6 cellular contexts compared by ENCODE assay signal in the genomic region with DNA sequence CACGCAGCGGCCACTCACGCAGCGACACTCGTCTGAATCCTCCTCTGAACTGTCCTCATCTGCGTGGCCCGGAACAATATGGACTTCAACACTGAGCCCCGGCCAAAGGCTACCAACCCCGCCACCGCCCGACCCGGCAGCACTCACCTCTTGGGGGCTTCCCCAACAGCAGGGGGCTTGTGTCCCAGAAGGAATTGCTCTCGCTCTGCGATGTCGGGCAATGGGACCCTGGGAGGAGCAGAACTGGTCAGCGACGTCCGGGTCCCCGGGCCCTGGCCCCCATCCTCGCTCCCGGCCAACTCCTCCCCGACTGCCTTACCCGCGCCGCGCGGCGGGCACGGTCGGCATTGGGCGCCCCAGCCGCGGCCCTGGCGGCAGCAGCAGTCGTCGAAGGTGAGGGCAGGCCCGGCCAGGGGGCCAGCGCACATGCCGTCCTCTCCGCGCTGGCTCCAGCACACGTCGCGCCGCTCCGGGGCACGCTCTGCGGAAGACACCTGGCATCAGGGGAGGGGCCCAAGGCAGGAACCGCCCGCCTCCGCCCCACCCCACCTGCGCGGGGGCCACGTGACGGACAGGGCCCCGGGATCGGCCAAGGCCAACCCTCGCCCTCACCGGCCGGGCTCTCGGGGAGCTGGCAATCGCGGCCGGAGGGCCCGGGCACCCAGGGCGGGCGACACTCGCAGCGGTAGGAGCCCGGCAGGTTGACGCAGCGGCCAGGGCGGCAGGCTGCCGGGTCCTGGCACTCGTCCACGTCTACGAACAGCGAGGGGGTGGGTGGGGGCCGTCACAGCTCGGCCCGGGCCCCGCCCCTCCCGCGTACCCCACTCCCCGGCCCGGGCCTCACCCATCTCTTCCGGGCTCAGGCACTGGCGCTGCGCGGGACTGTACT. TPM values are rescaled to one million over a fixed set of nuclear protein-coding genes. Genes with fewer than 3 reads are reported as not detected.
DNase-seq lines count a peak whose midpoint lies in the region; ATAC-seq, FAIRE-seq and TF ChIP-seq lines count a peak whose summit lies in the region.

No MANE protein-coding gene starts in this region.

- peak overlapping the region; percentile 11 for H2AFZ ChIP-seq in keratinocyte (ENCODE audit: control insufficient read depth, low read length)

- intact Hi-C loops in Caco-2 (cut with micrococcal nuclease; ENCODE audit: unreplicated experiment): loop anchor here (2.0 kb wide), 1 partner anchor 31 kb away; a partner anchor contains a TSS

- FAIRE-seq in keratinocyte (lab: Jason Lieb, UNC): no peak

- H3K4me3 Mint-ChIP-seq in Caco-2 (ENCODE audit: unreplicated experiment): peak overlapping the region; percentile 63

- peak overlapping the region; percentile 65 for H3K4me2 ChIP-seq in keratinocyte (ENCODE audit: control insufficient read depth, extremely low read depth, insufficient read depth, low read depth, low read length)

- H3K36me3 ChIP-seq in Caco-2 (ENCODE audit: control insufficient read depth, insufficient read depth, low read length) (peaks cover 7% of the 10 kb centered on the region; the same call in 1 of the 2 replicates), keratinocyte (ENCODE audit: control insufficient read depth in 2 of 2, extremely low read depth in 1 of 2, insufficient read depth in 2 of 2, low read length in 2 of 2) (peaks cover 6 to 10% of the 10 kb centered on the region in 2 experiments)

- H3K4me1 ChIP-seq in Caco-2 (peaks cover 13% of the 10 kb centered on the region), keratinocyte (ENCODE audit: control insufficient read depth, extremely low read depth, insufficient read depth, low read length) (peaks cover 14% of the 10 kb centered on the region)

- no peak for DNase-seq in Caco-2
- DNase-seq in T follicular helper cell (ENCODE audit: low read depth): peak; percentile 79
- no peak for DNase-seq in keratinocyte (ENCODE audit: low read depth, low spot score)
- DNase-seq in NCI-H82 treated with DMSO at 0.1 percent for 48 hours (lab: John Stamatoyannopoulos, UW; ENCODE audit: unreplicated experiment): no peak
- DNase-seq in NCI-H1436 treated with DMSO at 0.1 percent for 48 hours (lab: John Stamatoyannopoulos, UW): no peak

- no TSS peak for BruUV-seq in Caco-2 (replicated peaks; lab: Mats Ljungman, UMichigan)

- peak overlapping the region; percentile 21; the same call in 1 of the 2 replicates for H3K4me3 ChIP-seq in Caco-2 (ENCODE audit: low read depth, low read length)
- H3K4me3 ChIP-seq in keratinocyte (ENCODE audit: control insufficient read depth in 2 of 3, extremely low read depth in 1 of 3, insufficient read depth in 2 of 3, low read depth in 1 of 3, low read length in 3 of 3): peak overlapping the region; percentile 27 to 58 (median 42)

- H3K9me1 ChIP-seq in keratinocyte (ENCODE audit: control insufficient read depth, extremely low read depth, insufficient read depth, low read length): no peaks in the 10 kb centered on the region

- CTCF ChIA-PET in Caco-2 (lab: Charles Lee): interaction anchor here (1.0 to 2.7 kb wide), 3 partner anchors 10 to 31 kb away, joined by 3 to 18 read pairs (median 4); a partner anchor contains a TSS

- no peak for TF ChIP-seq CTCF in Caco-2 (IDR thresholded peaks at IDR 0.05; ENCODE audit: insufficient read depth in 1 of 2, low read depth in 1 of 2, low read length in 1 of 2, severe bottlenecking in 1 of 2, unreplicated experiment in 1 of 2)
- TF ChIP-seq CTCF in keratinocyte (optimal IDR thresholded peaks at IDR 0.05 in 1 of 3, IDR thresholded peaks at IDR 0.05 in 1 of 3, conservative IDR thresholded peaks at IDR 0.05 in 1 of 3; ENCODE audit: extremely low read depth in 1 of 3, insufficient read depth in 2 of 3, low read length in 3 of 3): peak in 1 of 3 experiments; percentile 2

- no peaks in the 10 kb centered on the region for H3K79me2 ChIP-seq in keratinocyte (ENCODE audit: control insufficient read depth, insufficient read depth, low read length)

- dilution Hi-C loops in keratinocyte (cut with MboI; ENCODE audit: extremely low pct_ligation_motif_present, low sequenced_read_pairs): no loop called here

- no peaks in the 10 kb centered on the region for H3K9me3 ChIP-seq in Caco-2
- no peaks in the 10 kb centered on the region for H3K9me3 ChIP-seq in keratinocyte (ENCODE audit: control insufficient read depth, low read depth, low read length)

- no peak overlapping the region for H3K27ac Mint-ChIP-seq in Caco-2 (ENCODE audit: unreplicated experiment)

- peak overlapping the region; percentile 21 for H3K27ac ChIP-seq in keratinocyte (ENCODE audit: control insufficient read depth, insufficient read depth, low read length)

- peak overlapping the region; percentile 69 for H3K9ac ChIP-seq in keratinocyte (ENCODE audit: control insufficient read depth, extremely low read depth, insufficient read depth, low read length)

- H3K9me3 Mint-ChIP-seq in Caco-2 (ENCODE audit: unreplicated experiment): no peaks in the 10 kb centered on the region

- peak; percentile 50 for ATAC-seq in HG02571 (IDR thresholded peaks at IDR 0.05; ENCODE audit: unreplicated experiment)

- peaks cover 26% of the 10 kb centered on the region for H3K4me1 Mint-ChIP-seq in Caco-2 (ENCODE audit: low read depth, unreplicated experiment)

- H3K27me3 ChIP-seq in Caco-2 (replicated peaks; ENCODE audit: control insufficient read depth, insufficient read depth, low read length): no peaks in the 10 kb centered on the region
- no peaks in the 10 kb centered on the region for H3K27me3 ChIP-seq in keratinocyte (ENCODE audit: control insufficient read depth, extremely low read depth, insufficient read depth, low read length)

- POLR2A ChIA-PET in Caco-2 (lab: Charles Lee): no interaction called here

- peaks cover 3% of the 10 kb centered on the region for H4K20me1 ChIP-seq in keratinocyte (ENCODE audit: control insufficient read depth, extremely low read depth, insufficient read depth, low read length)

- peaks cover 72% of the 10 kb centered on the region for H3K36me3 Mint-ChIP-seq in Caco-2 (ENCODE audit: insufficient read depth, unreplicated experiment)

- H3K27me3 Mint-ChIP-seq in Caco-2 (ENCODE audit: insufficient read depth, unreplicated experiment): no peaks in the 10 kb centered on the region

RNA-seq across cellular contexts. Expression of a gene that starts 14.8 kb away (rescaled TPM):
- total RNA-seq in Caco-2 (2022): 123 and 124 TPM in 2 replicates
- polyA plus RNA-seq in keratinocyte: 31.3 to 51.2 TPM (median 44.1 TPM) in 3 replicates
- polyA plus RNA-seq in keratinocyte (2011; ENCODE audit: low read depth): 25.3 TPM
- polyA plus RNA-seq in keratinocyte (2011; cell fraction: cytosol; rRNA removed): 40.7 and 65.2 TPM in 2 replicates
- polyA plus RNA-seq in keratinocyte (2011; cell fraction: nucleus; rRNA removed): 52.1 and 72.4 TPM in 2 replicates
- polyA plus RNA-seq in keratinocyte (2012; ENCODE audit: low replicate concordance): 33.0 and 44.5 TPM in 2 replicates
- polyA minus RNA-seq in keratinocyte: 34.8 to 75.0 TPM (median 43.7 TPM) in 3 replicates
- polyA minus RNA-seq in keratinocyte (2011; cell fraction: cytosol; rRNA and poly(A)+ RNA removed): 43.0 TPM
- polyA minus RNA-seq in keratinocyte (2011; cell fraction: nucleus; rRNA and poly(A)+ RNA removed): 24.6 and 32.7 TPM in 2 replicates

RNA-seq across cellular contexts. Expression of a gene that starts 18.5 kb away (rescaled TPM):
- total RNA-seq in Caco-2 (2022): 87.2 and 91.2 TPM in 2 replicates
- polyA plus RNA-seq in keratinocyte: 9.1 to 23.0 TPM (median 11.0 TPM) in 3 replicates
- 4.4 TPM for polyA plus RNA-seq in keratinocyte (2011; ENCODE audit: low read depth)
- polyA plus RNA-seq in keratinocyte (2011; cell fraction: cytosol; rRNA removed): 6.9 and 16.8 TPM in 2 replicates
- 45.1 and 57.9 TPM in 2 replicates for polyA plus RNA-seq in keratinocyte (2011; cell fraction: nucleus; rRNA removed)
- polyA plus RNA-seq in keratinocyte (2012; ENCODE audit: low replicate concordance): 8.9 and 26.6 TPM in 2 replicates
- 8.8 to 64.5 TPM (median 10.5 TPM) in 3 replicates for polyA minus RNA-seq in keratinocyte
- polyA minus RNA-seq in keratinocyte (2011; cell fraction: cytosol; rRNA and poly(A)+ RNA removed): 32.8 TPM
- polyA minus RNA-seq in keratinocyte (2011; cell fraction: nucleus; rRNA and poly(A)+ RNA removed): 30.0 and 30.3 TPM in 2 replicates

RNA-seq across cellular contexts. Expression of a gene that starts 30.6 kb away (rescaled TPM):
- 52.9 and 53.9 TPM in 2 replicates for total RNA-seq in Caco-2 (2022)
- 33.6 to 48.5 TPM (median 47.5 TPM) in 3 replicates for polyA plus RNA-seq in keratinocyte
- polyA plus RNA-seq in keratinocyte (2011; ENCODE audit: low read depth): 9.1 TPM
- polyA plus RNA-seq in keratinocyte (2011; cell fraction: cytosol; rRNA removed): 29.1 and 56.1 TPM in 2 replicates
- 34.2 and 37.8 TPM in 2 replicates for polyA plus RNA-seq in keratinocyte (2011; cell fraction: nucleus; rRNA removed)
- polyA plus RNA-seq in keratinocyte (2012; ENCODE audit: low replicate concordance): 47.2 and 82.7 TPM in 2 replicates
- 8.8 to 35.2 TPM (median 10.5 TPM) in 3 replicates for polyA minus RNA-seq in keratinocyte
- polyA minus RNA-seq in keratinocyte (2011; cell fraction: cytosol; rRNA and poly(A)+ RNA removed): 33.8 TPM
- polyA minus RNA-seq in keratinocyte (2011; cell fraction: nucleus; rRNA and poly(A)+ RNA removed): 12.9 and 16.0 TPM in 2 replicates

RNA-seq across cellular contexts. Expression of a gene that starts 32.7 kb away (rescaled TPM):
- 24.0 and 26.9 TPM in 2 replicates for total RNA-seq in Caco-2 (2022)
- polyA plus RNA-seq in keratinocyte: 11.5 to 37.6 TPM (median 13.5 TPM) in 3 replicates
- 1.3 TPM for polyA plus RNA-seq in keratinocyte (2011; ENCODE audit: low read depth)
- 18.0 and 37.6 TPM in 2 replicates for polyA plus RNA-seq in keratinocyte (2011; cell fraction: cytosol; rRNA removed)
- polyA plus RNA-seq in keratinocyte (2011; cell fraction: nucleus; rRNA removed): 8.8 and 17.8 TPM in 2 replicates
- 17.0 and 20.6 TPM in 2 replicates for polyA plus RNA-seq in keratinocyte (2012; ENCODE audit: low replicate concordance)
- polyA minus RNA-seq in keratinocyte: 8.9 to 33.5 TPM (median 20.7 TPM) in 3 replicates
- polyA minus RNA-seq in keratinocyte (2011; cell fraction: cytosol; rRNA and poly(A)+ RNA removed): 30.5 TPM
- polyA minus RNA-seq in keratinocyte (2011; cell fraction: nucleus; rRNA and poly(A)+ RNA removed): 2.1 and 9.4 TPM in 2 replicates

RNA-seq across cellular contexts. Expression of a gene that starts 36.2 kb away (rescaled TPM):
- total RNA-seq in Caco-2 (2022): 19.2 and 19.6 TPM in 2 replicates
- 8.5 to 14.0 TPM (median 10.4 TPM) in 3 replicates for polyA plus RNA-seq in keratinocyte
- 28.9 TPM for polyA plus RNA-seq in keratinocyte (2011; ENCODE audit: low read depth)
- 5.2 and 16.1 TPM in 2 replicates for polyA plus RNA-seq in keratinocyte (2011; cell fraction: cytosol; rRNA removed)
- polyA plus RNA-seq in keratinocyte (2011; cell fraction: nucleus; rRNA removed): 35.7 and 50.9 TPM in 2 replicates
- 12.7 and 19.8 TPM in 2 replicates for polyA plus RNA-seq in keratinocyte (2012; ENCODE audit: low replicate concordance)
- polyA minus RNA-seq in keratinocyte: 9.8 to 25.0 TPM (median 16.6 TPM) in 3 replicates
- 36.8 TPM for polyA minus RNA-seq in keratinocyte (2011; cell fraction: cytosol; rRNA and poly(A)+ RNA removed)
- 21.4 and 21.5 TPM in 2 replicates for polyA minus RNA-seq in keratinocyte (2011; cell fraction: nucleus; rRNA and poly(A)+ RNA removed)
